Comparison of ENCODE assay signal across 1 cellular context in the genomic region with DNA sequence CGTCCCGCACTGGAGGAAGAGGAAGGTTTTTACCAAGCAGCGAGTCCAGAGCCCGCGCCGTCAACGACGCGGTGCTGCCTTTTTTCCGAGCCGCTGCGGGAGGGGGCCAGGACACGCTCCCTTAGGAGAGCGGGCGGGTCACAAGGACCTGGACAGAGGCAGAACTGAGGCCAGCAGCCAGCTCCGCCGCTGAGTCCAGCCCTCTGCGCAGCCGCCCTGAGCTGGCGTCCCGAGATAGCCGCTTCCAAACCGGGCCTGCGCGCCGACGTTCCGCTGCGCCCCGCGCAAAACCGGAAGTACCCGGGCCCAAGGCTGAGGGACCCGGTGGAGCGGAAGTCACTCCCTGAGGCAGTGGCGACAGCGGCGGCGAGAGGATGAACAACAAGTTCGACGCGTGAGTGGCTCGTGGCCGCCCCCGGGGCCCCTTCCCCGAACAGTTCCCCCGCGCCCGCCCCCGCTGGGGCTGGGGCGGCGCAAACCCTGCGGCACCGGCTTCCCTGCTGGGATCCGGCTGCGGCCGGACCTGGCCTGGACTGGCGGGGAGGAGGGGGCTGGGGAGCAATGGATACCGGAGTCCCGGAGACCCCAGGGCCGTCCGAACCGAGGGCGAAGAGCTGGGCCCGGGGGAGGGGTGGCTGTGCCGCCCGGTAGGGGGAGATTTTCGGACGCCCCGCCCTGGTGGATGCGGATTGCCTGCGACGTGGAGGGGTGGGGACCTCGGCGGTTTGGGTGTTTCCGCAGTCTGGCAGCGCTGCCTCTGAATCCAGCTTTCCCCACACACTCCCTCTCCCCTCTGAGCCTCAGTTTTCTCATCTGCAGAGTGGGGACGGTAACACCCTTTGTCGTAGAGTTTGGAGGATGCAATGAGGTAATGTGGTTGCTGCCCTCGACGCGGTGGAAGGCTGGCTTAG.
A peak's percentile ranks its signal among the peaks of the same experiment; 100 is the strongest.
TF ChIP-seq lines count a peak whose summit lies in the region.

A gene with protein sequence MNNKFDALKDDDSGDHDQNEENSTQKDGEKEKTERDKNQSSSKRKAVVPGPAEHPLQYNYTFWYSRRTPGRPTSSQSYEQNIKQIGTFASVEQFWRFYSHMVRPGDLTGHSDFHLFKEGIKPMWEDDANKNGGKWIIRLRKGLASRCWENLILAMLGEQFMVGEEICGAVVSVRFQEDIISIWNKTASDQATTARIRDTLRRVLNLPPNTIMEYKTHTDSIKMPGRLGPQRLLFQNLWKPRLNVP (plus strand): TSS at position 339 of the 911 bp plus-strand sequence. CDS start 36 bp downstream, at position 375.
A gene (minus strand): TSS at position 207 of the 911 bp plus-strand sequence. CDS start 675 bp downstream, outside the sequence.

TF ChIP-seq in HepG2, 621 proteins besides CTCF, POLR2A, EP300 and RAD21 (continued from another document and continues in another):
- TF ChIP-seq, protein P1, sequence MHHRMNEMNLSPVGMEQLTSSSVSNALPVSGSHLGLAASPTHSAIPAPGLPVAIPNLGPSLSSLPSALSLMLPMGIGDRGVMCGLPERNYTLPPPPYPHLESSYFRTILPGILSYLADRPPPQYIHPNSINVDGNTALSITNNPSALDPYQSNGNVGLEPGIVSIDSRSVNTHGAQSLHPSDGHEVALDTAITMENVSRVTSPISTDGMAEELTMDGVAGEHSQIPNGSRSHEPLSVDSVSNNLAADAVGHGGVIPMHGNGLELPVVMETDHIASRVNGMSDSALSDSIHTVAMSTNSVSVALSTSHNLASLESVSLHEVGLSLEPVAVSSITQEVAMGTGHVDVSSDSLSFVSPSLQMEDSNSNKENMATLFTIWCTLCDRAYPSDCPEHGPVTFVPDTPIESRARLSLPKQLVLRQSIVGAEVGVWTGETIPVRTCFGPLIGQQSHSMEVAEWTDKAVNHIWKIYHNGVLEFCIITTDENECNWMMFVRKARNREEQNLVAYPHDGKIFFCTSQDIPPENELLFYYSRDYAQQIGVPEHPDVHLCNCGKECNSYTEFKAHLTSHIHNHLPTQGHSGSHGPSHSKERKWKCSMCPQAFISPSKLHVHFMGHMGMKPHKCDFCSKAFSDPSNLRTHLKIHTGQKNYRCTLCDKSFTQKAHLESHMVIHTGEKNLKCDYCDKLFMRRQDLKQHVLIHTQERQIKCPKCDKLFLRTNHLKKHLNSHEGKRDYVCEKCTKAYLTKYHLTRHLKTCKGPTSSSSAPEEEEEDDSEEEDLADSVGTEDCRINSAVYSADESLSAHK (CRISPR knock-in tag; IDR thresholded peaks at IDR 0.05; ENCODE audit: borderline replicate concordance): peak; percentile 57; the same call in 1 of the 2 replicates
- TF ChIP-seq, protein P2, sequence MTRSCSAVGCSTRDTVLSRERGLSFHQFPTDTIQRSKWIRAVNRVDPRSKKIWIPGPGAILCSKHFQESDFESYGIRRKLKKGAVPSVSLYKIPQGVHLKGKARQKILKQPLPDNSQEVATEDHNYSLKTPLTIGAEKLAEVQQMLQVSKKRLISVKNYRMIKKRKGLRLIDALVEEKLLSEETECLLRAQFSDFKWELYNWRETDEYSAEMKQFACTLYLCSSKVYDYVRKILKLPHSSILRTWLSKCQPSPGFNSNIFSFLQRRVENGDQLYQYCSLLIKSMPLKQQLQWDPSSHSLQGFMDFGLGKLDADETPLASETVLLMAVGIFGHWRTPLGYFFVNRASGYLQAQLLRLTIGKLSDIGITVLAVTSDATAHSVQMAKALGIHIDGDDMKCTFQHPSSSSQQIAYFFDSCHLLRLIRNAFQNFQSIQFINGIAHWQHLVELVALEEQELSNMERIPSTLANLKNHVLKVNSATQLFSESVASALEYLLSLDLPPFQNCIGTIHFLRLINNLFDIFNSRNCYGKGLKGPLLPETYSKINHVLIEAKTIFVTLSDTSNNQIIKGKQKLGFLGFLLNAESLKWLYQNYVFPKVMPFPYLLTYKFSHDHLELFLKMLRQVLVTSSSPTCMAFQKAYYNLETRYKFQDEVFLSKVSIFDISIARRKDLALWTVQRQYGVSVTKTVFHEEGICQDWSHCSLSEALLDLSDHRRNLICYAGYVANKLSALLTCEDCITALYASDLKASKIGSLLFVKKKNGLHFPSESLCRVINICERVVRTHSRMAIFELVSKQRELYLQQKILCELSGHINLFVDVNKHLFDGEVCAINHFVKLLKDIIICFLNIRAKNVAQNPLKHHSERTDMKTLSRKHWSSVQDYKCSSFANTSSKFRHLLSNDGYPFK (CRISPR knock-in tag; IDR thresholded peaks at IDR 0.05; ENCODE audit: borderline replicate concordance): peak; percentile 98
- TF ChIP-seq NFIB (CRISPR knock-in tag; IDR thresholded peaks at IDR 0.05; ENCODE audit: borderline replicate concordance) (no peak; the same call in 1 of the 2 replicates), GATAD2A (CRISPR knock-in tag; IDR thresholded peaks at IDR 0.05) (peak; percentile 80), ZFP62 (CRISPR knock-in tag; IDR thresholded peaks at IDR 0.05) (peak; percentile 95), HMG20A (CRISPR knock-in tag; IDR thresholded peaks at IDR 0.05; ENCODE audit: borderline replicate concordance) (peak; percentile 65; the same call in 1 of the 2 replicates), ZBTB7A (CRISPR knock-in tag; IDR thresholded peaks at IDR 0.05) (peak; percentile 94), ZNF121 (CRISPR knock-in tag; IDR thresholded peaks at IDR 0.05) (peak; percentile 67; the same call in 1 of the 2 replicates), ZNF3 (CRISPR knock-in tag; IDR thresholded peaks at IDR 0.05) (no peak; the same call in none of the 2 replicates), HNRNPLL (IDR thresholded peaks at IDR 0.05; ENCODE audit: low read depth, low read length, poor library complexity, severe bottlenecking) (peak; percentile 84), TBX3 (IDR thresholded peaks at IDR 0.05; ENCODE audit: borderline replicate concordance) (peak; percentile 75; the same call in 1 of the 2 replicates), PHF8 (CRISPR knock-in tag; IDR thresholded peaks at IDR 0.05) (peak; percentile 95), NFKB2 (CRISPR knock-in tag; IDR thresholded peaks at IDR 0.05; ENCODE audit: borderline replicate concordance) (peak; percentile 100), NKX3-1 (CRISPR knock-in tag; IDR thresholded peaks at IDR 0.05) (peak; percentile 99), KDM5B (CRISPR knock-in tag; IDR thresholded peaks at IDR 0.05; ENCODE audit: borderline replicate concordance) (peak; percentile 99), SRF (IDR thresholded peaks at IDR 0.05; ENCODE audit: low read depth, low read length) (peak; percentile 66; the same call in 1 of the 2 replicates), ZNF879 (CRISPR knock-in tag; IDR thresholded peaks at IDR 0.05) (peak; percentile 98), SCMH1 (CRISPR knock-in tag; IDR thresholded peaks at IDR 0.05; ENCODE audit: borderline replicate concordance) (no peak), ZIK1 (CRISPR knock-in tag; IDR thresholded peaks at IDR 0.05; ENCODE audit: borderline replicate concordance, low read depth) (peak; percentile 100), PCBP1 (IDR thresholded peaks at IDR 0.05; ENCODE audit: borderline replicate concordance, low read depth, low read length) (no peak), SRSF9 (IDR thresholded peaks at IDR 0.05; ENCODE audit: borderline replicate concordance, insufficient read depth, low read depth, low read length, poor library complexity, severe bottlenecking) (no peak), ZNF543 (CRISPR knock-in tag; IDR thresholded peaks at IDR 0.05) (peak; percentile 100), ZKSCAN8 (CRISPR knock-in tag; IDR thresholded peaks at IDR 0.05; ENCODE audit: borderline replicate concordance) (peak; percentile 94)
- TF ChIP-seq, protein P3, sequence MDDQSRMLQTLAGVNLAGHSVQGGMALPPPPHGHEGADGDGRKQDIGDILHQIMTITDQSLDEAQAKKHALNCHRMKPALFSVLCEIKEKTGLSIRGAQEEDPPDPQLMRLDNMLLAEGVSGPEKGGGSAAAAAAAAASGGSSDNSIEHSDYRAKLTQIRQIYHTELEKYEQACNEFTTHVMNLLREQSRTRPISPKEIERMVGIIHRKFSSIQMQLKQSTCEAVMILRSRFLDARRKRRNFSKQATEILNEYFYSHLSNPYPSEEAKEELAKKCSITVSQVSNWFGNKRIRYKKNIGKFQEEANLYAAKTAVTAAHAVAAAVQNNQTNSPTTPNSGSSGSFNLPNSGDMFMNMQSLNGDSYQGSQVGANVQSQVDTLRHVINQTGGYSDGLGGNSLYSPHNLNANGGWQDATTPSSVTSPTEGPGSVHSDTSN (CRISPR knock-in tag; IDR thresholded peaks at IDR 0.05; ENCODE audit: borderline replicate concordance): peak; percentile 92
- TF ChIP-seq, protein P4, sequence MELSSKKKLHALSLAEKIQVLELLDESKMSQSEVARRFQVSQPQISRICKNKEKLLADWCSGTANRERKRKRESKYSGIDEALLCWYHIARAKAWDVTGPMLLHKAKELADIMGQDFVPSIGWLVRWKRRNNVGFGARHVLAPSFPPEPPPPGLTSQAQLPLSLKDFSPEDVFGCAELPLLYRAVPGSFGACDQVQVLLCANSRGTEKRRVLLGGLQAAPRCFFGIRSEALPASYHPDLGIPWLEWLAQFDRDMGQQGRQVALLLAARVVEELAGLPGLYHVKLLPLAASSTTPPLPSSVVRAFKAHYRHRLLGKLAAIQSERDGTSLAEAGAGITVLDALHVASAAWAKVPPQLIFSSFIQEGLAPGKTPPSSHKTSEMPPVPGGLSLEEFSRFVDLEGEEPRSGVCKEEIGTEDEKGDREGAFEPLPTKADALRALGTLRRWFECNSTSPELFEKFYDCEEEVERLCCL (CRISPR knock-in tag; IDR thresholded peaks at IDR 0.05; ENCODE audit: borderline replicate concordance): peak; percentile 78; the same call in 1 of the 2 replicates
- TF ChIP-seq, protein P5, sequence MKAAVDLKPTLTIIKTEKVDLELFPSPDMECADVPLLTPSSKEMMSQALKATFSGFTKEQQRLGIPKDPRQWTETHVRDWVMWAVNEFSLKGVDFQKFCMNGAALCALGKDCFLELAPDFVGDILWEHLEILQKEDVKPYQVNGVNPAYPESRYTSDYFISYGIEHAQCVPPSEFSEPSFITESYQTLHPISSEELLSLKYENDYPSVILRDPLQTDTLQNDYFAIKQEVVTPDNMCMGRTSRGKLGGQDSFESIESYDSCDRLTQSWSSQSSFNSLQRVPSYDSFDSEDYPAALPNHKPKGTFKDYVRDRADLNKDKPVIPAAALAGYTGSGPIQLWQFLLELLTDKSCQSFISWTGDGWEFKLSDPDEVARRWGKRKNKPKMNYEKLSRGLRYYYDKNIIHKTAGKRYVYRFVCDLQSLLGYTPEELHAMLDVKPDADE (CRISPR knock-in tag; IDR thresholded peaks at IDR 0.05): peak; percentile 90; the same call in 1 of the 2 replicates
- TF ChIP-seq, protein P6, sequence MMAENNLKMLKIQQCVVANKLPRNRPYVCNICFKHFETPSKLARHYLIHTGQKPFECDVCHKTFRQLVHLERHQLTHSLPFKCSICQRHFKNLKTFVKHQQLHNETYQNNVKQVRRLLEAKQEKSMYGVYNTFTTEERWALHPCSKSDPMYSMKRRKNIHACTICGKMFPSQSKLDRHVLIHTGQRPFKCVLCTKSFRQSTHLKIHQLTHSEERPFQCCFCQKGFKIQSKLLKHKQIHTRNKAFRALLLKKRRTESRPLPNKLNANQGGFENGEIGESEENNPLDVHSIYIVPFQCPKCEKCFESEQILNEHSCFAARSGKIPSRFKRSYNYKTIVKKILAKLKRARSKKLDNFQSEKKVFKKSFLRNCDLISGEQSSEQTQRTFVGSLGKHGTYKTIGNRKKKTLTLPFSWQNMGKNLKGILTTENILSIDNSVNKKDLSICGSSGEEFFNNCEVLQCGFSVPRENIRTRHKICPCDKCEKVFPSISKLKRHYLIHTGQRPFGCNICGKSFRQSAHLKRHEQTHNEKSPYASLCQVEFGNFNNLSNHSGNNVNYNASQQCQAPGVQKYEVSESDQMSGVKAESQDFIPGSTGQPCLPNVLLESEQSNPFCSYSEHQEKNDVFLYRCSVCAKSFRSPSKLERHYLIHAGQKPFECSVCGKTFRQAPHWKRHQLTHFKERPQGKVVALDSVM (CRISPR knock-in tag; IDR thresholded peaks at IDR 0.05): peak; percentile 77; the same call in 1 of the 2 replicates
- TF ChIP-seq, protein P7, sequence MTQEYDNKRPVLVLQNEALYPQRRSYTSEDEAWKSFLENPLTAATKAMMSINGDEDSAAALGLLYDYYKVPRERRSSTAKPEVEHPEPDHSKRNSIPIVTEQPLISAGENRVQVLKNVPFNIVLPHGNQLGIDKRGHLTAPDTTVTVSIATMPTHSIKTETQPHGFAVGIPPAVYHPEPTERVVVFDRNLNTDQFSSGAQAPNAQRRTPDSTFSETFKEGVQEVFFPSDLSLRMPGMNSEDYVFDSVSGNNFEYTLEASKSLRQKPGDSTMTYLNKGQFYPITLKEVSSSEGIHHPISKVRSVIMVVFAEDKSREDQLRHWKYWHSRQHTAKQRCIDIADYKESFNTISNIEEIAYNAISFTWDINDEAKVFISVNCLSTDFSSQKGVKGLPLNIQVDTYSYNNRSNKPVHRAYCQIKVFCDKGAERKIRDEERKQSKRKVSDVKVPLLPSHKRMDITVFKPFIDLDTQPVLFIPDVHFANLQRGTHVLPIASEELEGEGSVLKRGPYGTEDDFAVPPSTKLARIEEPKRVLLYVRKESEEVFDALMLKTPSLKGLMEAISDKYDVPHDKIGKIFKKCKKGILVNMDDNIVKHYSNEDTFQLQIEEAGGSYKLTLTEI (CRISPR knock-in tag; conservative IDR thresholded peaks at IDR 0.05): no peak
- TF ChIP-seq, protein P8, sequence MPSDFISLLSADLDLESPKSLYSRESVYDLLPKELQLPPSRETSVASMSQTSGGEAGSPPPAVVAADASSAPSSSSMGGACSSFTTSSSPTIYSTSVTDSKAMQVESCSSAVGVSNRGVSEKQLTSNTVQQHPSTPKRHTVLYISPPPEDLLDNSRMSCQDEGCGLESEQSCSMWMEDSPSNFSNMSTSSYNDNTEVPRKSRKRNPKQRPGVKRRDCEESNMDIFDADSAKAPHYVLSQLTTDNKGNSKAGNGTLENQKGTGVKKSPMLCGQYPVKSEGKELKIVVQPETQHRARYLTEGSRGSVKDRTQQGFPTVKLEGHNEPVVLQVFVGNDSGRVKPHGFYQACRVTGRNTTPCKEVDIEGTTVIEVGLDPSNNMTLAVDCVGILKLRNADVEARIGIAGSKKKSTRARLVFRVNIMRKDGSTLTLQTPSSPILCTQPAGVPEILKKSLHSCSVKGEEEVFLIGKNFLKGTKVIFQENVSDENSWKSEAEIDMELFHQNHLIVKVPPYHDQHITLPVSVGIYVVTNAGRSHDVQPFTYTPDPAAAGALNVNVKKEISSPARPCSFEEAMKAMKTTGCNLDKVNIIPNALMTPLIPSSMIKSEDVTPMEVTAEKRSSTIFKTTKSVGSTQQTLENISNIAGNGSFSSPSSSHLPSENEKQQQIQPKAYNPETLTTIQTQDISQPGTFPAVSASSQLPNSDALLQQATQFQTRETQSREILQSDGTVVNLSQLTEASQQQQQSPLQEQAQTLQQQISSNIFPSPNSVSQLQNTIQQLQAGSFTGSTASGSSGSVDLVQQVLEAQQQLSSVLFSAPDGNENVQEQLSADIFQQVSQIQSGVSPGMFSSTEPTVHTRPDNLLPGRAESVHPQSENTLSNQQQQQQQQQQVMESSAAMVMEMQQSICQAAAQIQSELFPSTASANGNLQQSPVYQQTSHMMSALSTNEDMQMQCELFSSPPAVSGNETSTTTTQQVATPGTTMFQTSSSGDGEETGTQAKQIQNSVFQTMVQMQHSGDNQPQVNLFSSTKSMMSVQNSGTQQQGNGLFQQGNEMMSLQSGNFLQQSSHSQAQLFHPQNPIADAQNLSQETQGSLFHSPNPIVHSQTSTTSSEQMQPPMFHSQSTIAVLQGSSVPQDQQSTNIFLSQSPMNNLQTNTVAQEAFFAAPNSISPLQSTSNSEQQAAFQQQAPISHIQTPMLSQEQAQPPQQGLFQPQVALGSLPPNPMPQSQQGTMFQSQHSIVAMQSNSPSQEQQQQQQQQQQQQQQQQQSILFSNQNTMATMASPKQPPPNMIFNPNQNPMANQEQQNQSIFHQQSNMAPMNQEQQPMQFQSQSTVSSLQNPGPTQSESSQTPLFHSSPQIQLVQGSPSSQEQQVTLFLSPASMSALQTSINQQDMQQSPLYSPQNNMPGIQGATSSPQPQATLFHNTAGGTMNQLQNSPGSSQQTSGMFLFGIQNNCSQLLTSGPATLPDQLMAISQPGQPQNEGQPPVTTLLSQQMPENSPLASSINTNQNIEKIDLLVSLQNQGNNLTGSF (CRISPR knock-in tag; IDR thresholded peaks at IDR 0.05): peak; percentile 98
